In genomic region chr7:5598769-5599371, GRCh38 we compare ENCODE assay signal across 1 cellular context.
TF ChIP-seq lines count a peak whose summit lies in the region.

No MANE protein-coding gene starts in this region.

TF ChIP-seq in K562, 482 proteins besides CTCF, POLR2A, EP300 and RAD21 (continued from another document and continues in another):
- TF ChIP-seq BCLAF1 (IDR thresholded peaks at IDR 0.05; ENCODE audit: borderline replicate concordance in 1 of 2, control insufficient read depth in 1 of 2, low read depth in 2 of 2, low read length in 1 of 2) (no peak), SP2 (IDR thresholded peaks at IDR 0.05; ENCODE audit: extremely low read depth, low read depth, low read length, poor library complexity, severe bottlenecking) (no peak), ZNF445 (CRISPR knock-in tag; IDR thresholded peaks at IDR 0.05; ENCODE audit: low read depth) (no peak), HDAC3 (IDR thresholded peaks at IDR 0.05; ENCODE audit: borderline replicate concordance, partially characterized antibody) (peak; percentile 65), CBFA2T3 (IDR thresholded peaks at IDR 0.05) (peak; percentile 76), SMAD1 (IDR thresholded peaks at IDR 0.05; ENCODE audit: low read depth, low read length, partially characterized antibody) (no peak), PURB (CRISPR knock-in tag; IDR thresholded peaks at IDR 0.05; ENCODE audit: low read depth) (no peak), POLR2B (IDR thresholded peaks at IDR 0.05; ENCODE audit: low read depth, partially characterized antibody) (no peak), MEF2D (tag; conservative IDR thresholded peaks at IDR 0.05; ENCODE audit: low read depth) (no peak), E4F1 (CRISPR knock-in tag; IDR thresholded peaks at IDR 0.05; ENCODE audit: borderline replicate concordance) (no peak), LARP7 (IDR thresholded peaks at IDR 0.05) (no peak), ZNF224 (CRISPR knock-in tag; IDR thresholded peaks at IDR 0.05) (no peak), POLR3A (IDR thresholded peaks at IDR 0.05; ENCODE audit: borderline replicate concordance, extremely low read depth, insufficient read depth, insufficient read length) (no peak), MTA1 (IDR thresholded peaks at IDR 0.05; ENCODE audit: borderline replicate concordance) (no peak), MITF (IDR thresholded peaks at IDR 0.05) (no peak), GTF2E2 (tag; IDR thresholded peaks at IDR 0.05) (no peak), BRF2 (IDR thresholded peaks at IDR 0.05; ENCODE audit: borderline replicate concordance, insufficient read depth, insufficient read length) (no peak), NFE2L1 (tag; IDR thresholded peaks at IDR 0.05; ENCODE audit: borderline replicate concordance, low read depth) (no peak), TSC22D4 (tag; IDR thresholded peaks at IDR 0.05) (no peak), CCNT2 (IDR thresholded peaks at IDR 0.05; ENCODE audit: borderline replicate concordance, extremely low read depth, insufficient read length, low read depth, low read length) (peak; percentile 73), CC2D1A (IDR thresholded peaks at IDR 0.05) (no peak), ERF (CRISPR knock-in tag; IDR thresholded peaks at IDR 0.05) (no peak), EGR1 (conservative IDR thresholded peaks at IDR 0.05) (peak; percentile 99), E2F4 (CRISPR knock-in tag; IDR thresholded peaks at IDR 0.05; ENCODE audit: low read depth) (no peak), ZNF696 (CRISPR knock-in tag; conservative IDR thresholded peaks at IDR 0.05) (no peak), ADNP (tag; IDR thresholded peaks at IDR 0.05) (no peak), CBX2 (IDR thresholded peaks at IDR 0.05; ENCODE audit: insufficient read depth, low read length, poor library complexity, severe bottlenecking) (no peak), REST (CRISPR knock-in tag; IDR thresholded peaks at IDR 0.05; ENCODE audit: low read depth) (no peak), ZFPM2 (CRISPR knock-in tag; IDR thresholded peaks at IDR 0.05) (no peak), MLLT1 (IDR thresholded peaks at IDR 0.05) (0 out of 4 replicates have a peak, but pooled peaks of 1 of the 2 experiments have one; percentile 40), JUN (IDR thresholded peaks at IDR 0.05; ENCODE audit: borderline replicate concordance, low read depth, low read length) (peak; percentile 37; the same call in 1 of the 2 replicates), JUN (CRISPR knock-in tag; IDR thresholded peaks at IDR 0.05; ENCODE audit: borderline replicate concordance) (no peak), CHCHD3 (CRISPR knock-in tag; IDR thresholded peaks at IDR 0.05) (no peak), TRIM28 (IDR thresholded peaks at IDR 0.05) (no peak), ZNF217 (CRISPR knock-in tag; IDR thresholded peaks at IDR 0.05) (no peak), HES1 (IDR thresholded peaks at IDR 0.05; ENCODE audit: low read depth) (no peak), ZNF778 (CRISPR knock-in tag; IDR thresholded peaks at IDR 0.05) (no peak), TCF7L2 (IDR thresholded peaks at IDR 0.05; ENCODE audit: low read depth, low read length) (no peak), ZNF75A (CRISPR knock-in tag; IDR thresholded peaks at IDR 0.05) (no peak), THRAP3 (IDR thresholded peaks at IDR 0.05; ENCODE audit: borderline replicate concordance) (no peak), GABPB1 (CRISPR knock-in tag; IDR thresholded peaks at IDR 0.05) (peak; percentile 47; the same call in 1 of the 2 replicates), GATAD2A (IDR thresholded peaks at IDR 0.05) (peak; percentile 78; the same call in 1 of the 2 replicates), ZFX (CRISPR knock-in tag; IDR thresholded peaks at IDR 0.05) (peak; percentile 65), MYNN (IDR thresholded peaks at IDR 0.05) (peak; percentile 92), MYNN (CRISPR knock-in tag; IDR thresholded peaks at IDR 0.05) (no peak), ZNF280A (IDR thresholded peaks at IDR 0.05; ENCODE audit: low read depth, partially characterized antibody) (no peak), IRF1 (CRISPR knock-in tag; IDR thresholded peaks at IDR 0.05; ENCODE audit: borderline replicate concordance) (no peak)
